In genomic region chr7:32506266-32507054, GRCh38 we compare ENCODE assay signal across 2 cellular contexts.
A peak's percentile ranks its signal among the peaks of the same experiment; 100 is the strongest.
TF ChIP-seq lines count a peak whose summit lies in the region.

No MANE protein-coding gene starts in this region.

TF ChIP-seq in HepG2, 621 proteins besides CTCF, POLR2A, EP300 and RAD21:
- TF ChIP-seq CEBPB (IDR thresholded peaks at IDR 0.05; ENCODE audit: borderline replicate concordance, low read depth, low read length): peak; percentile 39; the same call in 1 of the 2 replicates
- TF ChIP-seq, protein P1, sequence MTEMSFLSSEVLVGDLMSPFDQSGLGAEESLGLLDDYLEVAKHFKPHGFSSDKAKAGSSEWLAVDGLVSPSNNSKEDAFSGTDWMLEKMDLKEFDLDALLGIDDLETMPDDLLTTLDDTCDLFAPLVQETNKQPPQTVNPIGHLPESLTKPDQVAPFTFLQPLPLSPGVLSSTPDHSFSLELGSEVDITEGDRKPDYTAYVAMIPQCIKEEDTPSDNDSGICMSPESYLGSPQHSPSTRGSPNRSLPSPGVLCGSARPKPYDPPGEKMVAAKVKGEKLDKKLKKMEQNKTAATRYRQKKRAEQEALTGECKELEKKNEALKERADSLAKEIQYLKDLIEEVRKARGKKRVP (CRISPR knock-in tag; IDR thresholded peaks at IDR 0.05): peak in 1 of 2 experiments; percentile 84; a peak in 2 of 4 replicates
- peak; percentile 60 for TF ChIP-seq FOSL2 (CRISPR knock-in tag; IDR thresholded peaks at IDR 0.05)
- no peak for TF ChIP-seq ZBTB33 (CRISPR knock-in tag; IDR thresholded peaks at IDR 0.05)
- TF ChIP-seq CEBPG (CRISPR knock-in tag; IDR thresholded peaks at IDR 0.05): peak; percentile 44; the same call in 1 of the 2 replicates

TF ChIP-seq in GM12891, 5 proteins besides CTCF, POLR2A, EP300 and RAD21:
- TF ChIP-seq SPI1 (IDR thresholded peaks at IDR 0.05; ENCODE audit: low read depth, low read length): no peak
- TF ChIP-seq TAF1 (IDR thresholded peaks at IDR 0.05; ENCODE audit: low read depth, low read length): no peak
